In genomic region chr2:73174941-73175662, GRCh38 we compare ENCODE assay signal across 11 cellular contexts. TPM values are rescaled to one million over a fixed set of nuclear protein-coding genes. Genes with fewer than 3 reads are reported as not detected.
DNase-seq lines count a peak whose midpoint lies in the region; ATAC-seq, FAIRE-seq and TF ChIP-seq lines count a peak whose summit lies in the region.
"Had no signal": no experiment of that assay in that cellular context is flagged by ENCODE, and none has a peak within 500 bp of the region (broad histone marks: within the 10 kb centered on the region; RNA-seq: fewer than 3 reads in every experiment).

No MANE protein-coding gene starts in this region.

- peak overlapping the region; percentile 7 to 84 for H3K4me2 ChIP-seq in H1 (ENCODE audit: insufficient read depth in 1 of 2, low read depth in 2 of 2, low read length in 2 of 2)

- FAIRE-seq in H1 (lab: Jason Lieb, UNC), result no peak
- FAIRE-seq: GM19239 had no signal

- H4K20me1 ChIP-seq in H1 (replicated peaks in 1 of 2; ENCODE audit: control insufficient read depth in 1 of 2, insufficient read depth in 2 of 2, low read length in 2 of 2), result peaks cover 4 to 6% of the 10 kb centered on the region in 2 experiments

- no peak overlapping the region for H3K9ac ChIP-seq in H1 (replicated peaks in 1 of 4; ENCODE audit: extremely low read depth in 1 of 4, low read depth in 3 of 4, low read length in 3 of 4)

- peak overlapping the region; percentile 68 for H2AFZ ChIP-seq in H1 (ENCODE audit: low read length)

- H3K27ac ChIP-seq in right atrium auricular region (no peak overlapping the region), H1 (ENCODE audit: low read depth, low read length) (no peak overlapping the region)

- H2AK5ac ChIP-seq in H1 (ENCODE audit: low read depth, low read length), result no peak overlapping the region

- H3K4ac ChIP-seq in H1 (replicated peaks; ENCODE audit: insufficient read length, low read depth, low read length), result no peak overlapping the region

- H3K27me3 Mint-ChIP-seq in natural killer cell treated with Interleukin-12 subunit alpha and Interleukin-12 subunit beta and Interleukin-15 and Interleukin-18, amount 100 ng/mL, for 72 hours, result peaks cover 3 to 10% of the 10 kb centered on the region in 2 donors

- H3K9me3 Mint-ChIP-seq in natural killer cell treated with Interleukin-12 subunit alpha and Interleukin-12 subunit beta and Interleukin-15 and Interleukin-18, amount 100 ng/mL, for 72 hours, result no peaks in the 10 kb centered on the region
- H3K9me3 Mint-ChIP-seq: stimulated activated naive CD8-positive, alpha-beta T cell treated with anti-CD3 and anti-CD28 coated beads, Interleukin-15, Interleukin-2, amounts not matched to agents 100 ng/mL and 50 ng/mL, for 24 hours had no signal

- H3K4me3 ChIP-seq in right atrium auricular region (peak overlapping the region; percentile 49 to 67), H1 (ENCODE audit: extremely low read depth in 1 of 4, insufficient read depth in 2 of 4, low read depth in 3 of 4, low read length in 4 of 4) (peak overlapping the region; percentile 18 to 64 (median 49))

- H3K23me2 ChIP-seq in H1 (ENCODE audit: low read depth, low read length), result peaks cover 23% of the 10 kb centered on the region; the same call in 1 of the 2 replicates

- TF ChIP-seq POLR2A in H1 (IDR thresholded peaks at IDR 0.05; ENCODE audit: control extremely low read depth in 1 of 2, low read depth in 2 of 2, low read length in 2 of 2), result no peak

- H3K27ac Mint-ChIP-seq in natural killer cell treated with Interleukin-12 subunit alpha and Interleukin-12 subunit beta and Interleukin-15 and Interleukin-18, amount 100 ng/mL, for 72 hours, result peak overlapping the region; percentile 26 to 28
- H3K27ac Mint-ChIP-seq: stimulated activated naive CD8-positive, alpha-beta T cell treated with anti-CD3 and anti-CD28 coated beads, Interleukin-15, Interleukin-2, amounts not matched to agents 100 ng/mL and 50 ng/mL, for 24 hours had no signal

- no peak for TF ChIP-seq RAD21 in H1 (IDR thresholded peaks at IDR 0.05 in 1 of 2, conservative IDR thresholded peaks at IDR 0.05 in 1 of 2; ENCODE audit: low read depth in 2 of 2, low read length in 2 of 2)

- no peaks in the 10 kb centered on the region for H3K36me3 Mint-ChIP-seq in natural killer cell treated with Interleukin-12 subunit alpha and Interleukin-12 subunit beta and Interleukin-15 and Interleukin-18, amount 100 ng/mL, for 72 hours

- no peak overlapping the region for H3K23ac ChIP-seq in H1 (ENCODE audit: insufficient read length)

- ATAC-seq in Right ventricle myocardium superior (ENCODE audit: poor library complexity), result no peak
- no peak for ATAC-seq in natural killer cell treated with Interleukin-12 subunit alpha and Interleukin-12 subunit beta and Interleukin-15 and Interleukin-18, amount 100 ng/mL, for 72 hours
- ATAC-seq in HG03354 (IDR thresholded peaks at IDR 0.05; ENCODE audit: poor library complexity, severe bottlenecking, unreplicated experiment), result no peak
- ATAC-seq in HG02588 (IDR thresholded peaks at IDR 0.05; ENCODE audit: unreplicated experiment), result no peak

- H3K14ac ChIP-seq in H1 (ENCODE audit: insufficient read length), result no peak overlapping the region

- H3K9me3 ChIP-seq in right atrium auricular region (no peaks in the 10 kb centered on the region), H1 (ENCODE audit: insufficient read depth in 2 of 2, low read depth in 1 of 2, low read length in 1 of 2) (no peaks in the 10 kb centered on the region)

- H2BK15ac ChIP-seq in H1 (ENCODE audit: low read length), result 0 out of 2 replicates have a peak overlapping the region, but pooled peaks have one; percentile 40

- TF ChIP-seq EP300 in H1 (IDR thresholded peaks at IDR 0.05; ENCODE audit: borderline replicate concordance in 1 of 2, low read depth in 2 of 2, low read length in 2 of 2), result no peak

- H4K8ac ChIP-seq in H1 (ENCODE audit: extremely low read depth, insufficient read depth, low read length), result no peak overlapping the region; the same call in 1 of the 2 replicates

- peak overlapping the region; percentile 92; the same call in 1 of the 2 replicates for H2BK12ac ChIP-seq in H1 (ENCODE audit: low read depth, low read length)

- 0 out of 2 replicates have a peak overlapping the region, but pooled peaks have one; percentile 39 for H2BK5ac ChIP-seq in H1 (ENCODE audit: low read depth, low read length)

- WGBS in H1 (ENCODE audit: extremely low coverage in 1 of 2, insufficient coverage in 1 of 2, insufficient read length in 1 of 2, insufficient replicate concordance in 2 of 2, low coverage in 1 of 2, low lambda C conversion rate in 2 of 2, missing lambda C conversion rate in 1 of 2), 2 experiments, result 10% methylated on average over 24 of the region's 25 CpGs; no CpG with 5 or more reads in 1 of the 2 experiments

- H3K4me1 Mint-ChIP-seq in natural killer cell treated with Interleukin-12 subunit alpha and Interleukin-12 subunit beta and Interleukin-15 and Interleukin-18, amount 100 ng/mL, for 72 hours (ENCODE audit: low read depth in 2 of 2), result peaks cover 25 to 29% of the 10 kb centered on the region in 2 donors

- POLR2A ChIA-PET in H1 (lab: Charles Lee; ENCODE audit: partially characterized antibody), result interaction anchor here (0.6 to 1.5 kb wide), 5 partner anchors 18 to 159 kb away, joined by 3 to 6 read pairs (median 3); no protein-coding TSS in a partner anchor

- no peak overlapping the region for H4K5ac ChIP-seq in H1 (ENCODE audit: insufficient read length, low read depth, low read length)

- intact Hi-C loops in Right ventricle myocardium superior (cut with DNase I), result loop anchor here (5.0 kb wide), 2 partner anchors 103 to 283 kb away; partner anchors contain the start of gene SFXN5

- DNase-seq in right atrium auricular region (ENCODE audit: low spot score) (no peak), Right ventricle myocardium superior (no peak), H1 (ENCODE audit: low read depth in 1 of 2, low spot score in 2 of 2) (no peak)
- DNase-seq in natural killer cell treated with Interleukin-12 subunit alpha and Interleukin-12 subunit beta and Interleukin-15 and Interleukin-18, amount 100 ng/mL, for 72 hours (ENCODE audit: low spot score), result no peak
- DNase-seq in stimulated activated naive CD4-positive, alpha-beta T cell treated with Interleukin-2 at 50 U/mL for 16 hours (lab: John Stamatoyannopoulos, UW), result no peak
- DNase-seq in stimulated activated CD4-positive, alpha-beta T cell treated with anti-CD3 and anti-CD28 coated beads, Interleukin-12 subunit alpha, Interleukin-12 subunit beta, amount 100 ng/mL, for 4 hours, result no peak

- no peak overlapping the region for H2BK120ac ChIP-seq in H1 (replicated peaks; ENCODE audit: low read depth, low read length)

- H3K36me3 ChIP-seq in right atrium auricular region (no peaks in the 10 kb centered on the region), H1 (ENCODE audit: control insufficient read depth in 2 of 4, insufficient read depth in 4 of 4, low read length in 3 of 4) (no peaks in the 10 kb centered on the region)

- no peak overlapping the region; the same call in 1 of the 2 replicates for H2BK20ac ChIP-seq in H1 (ENCODE audit: low read length)

- no peak overlapping the region for H3K56ac ChIP-seq in H1 (replicated peaks; ENCODE audit: insufficient read length, low read depth, low read length)

- no peak overlapping the region; the same call in 1 of the 2 replicates for H3K18ac ChIP-seq in H1 (ENCODE audit: extremely low read depth, low read length)

- H3K27me3 ChIP-seq in right atrium auricular region (no peaks in the 10 kb centered on the region), H1 (replicated peaks in 1 of 4; ENCODE audit: control insufficient read depth in 3 of 4, extremely low read depth in 1 of 4, insufficient read depth in 3 of 4, low read length in 3 of 4) (peaks cover 22 to 54% (median 45%) of the 10 kb centered on the region in 4 experiments)

- TF ChIP-seq CTCF in right atrium auricular region (IDR thresholded peaks at IDR 0.05) (no peak), H1 (IDR thresholded peaks at IDR 0.05; ENCODE audit: control extremely low read depth in 1 of 3, insufficient read depth in 1 of 3, low read depth in 1 of 3, low read length in 3 of 3) (no peak)

- H3K79me2 ChIP-seq in H1 (ENCODE audit: control insufficient read depth in 1 of 2, insufficient read depth in 2 of 2, low read length in 2 of 2), result no peaks in the 10 kb centered on the region

- CTCF ChIA-PET in H1 (lab: Charles Lee; ENCODE audit: partially characterized antibody), result interaction anchor here (0.9 to 6.5 kb wide), 10 partner anchors 14 to 288 kb away, joined by 3 to 92 read pairs (median 6); partner anchors contain the start of genes SMYD5 and SPR

- no peak overlapping the region for H4K91ac ChIP-seq in H1 (replicated peaks; ENCODE audit: insufficient read length, low read length)

- H3K4me3 Mint-ChIP-seq in natural killer cell treated with Interleukin-12 subunit alpha and Interleukin-12 subunit beta and Interleukin-15 and Interleukin-18, amount 100 ng/mL, for 72 hours, result peak overlapping the region; percentile 90
- H3K4me3 Mint-ChIP-seq: stimulated activated naive CD8-positive, alpha-beta T cell treated with anti-CD3 and anti-CD28 coated beads, Interleukin-15, Interleukin-2, amounts not matched to agents 100 ng/mL and 50 ng/mL, for 24 hours had no signal

- H3K4me1 ChIP-seq in right atrium auricular region (peaks cover 0 to 29% of the 10 kb centered on the region in 2 donors), H1 (replicated peaks in 1 of 4; ENCODE audit: control insufficient read depth in 3 of 4, insufficient read depth in 4 of 4, low read length in 3 of 4) (peaks cover 2 to 23% (median 11%) of the 10 kb centered on the region in 4 experiments; a peak in 6 of 7 replicates)

- H3K79me1 ChIP-seq in H1 (ENCODE audit: low read depth, low read length), result no peaks in the 10 kb centered on the region

RNA-seq across cellular contexts. Expression of gene NOTO, which starts 27.3 kb away (rescaled TPM):
- total RNA-seq in right atrium auricular region (not detected), Right ventricle myocardium superior (not detected)
- total RNA-seq in H1 (2021; fragmentation: NEBNext Ultra II Directional; extraction: Animal tissue kit (Norgen Biotek cat#: 25700)), result 0.44 and 0.54 TPM in 2 replicates
- polyA plus RNA-seq in H1 (2011; rRNA removed), result 0.33 and 0.46 TPM in 2 replicates
- 0.30 TPM for polyA plus RNA-seq in H1 (2011; cell fraction: cytosol; rRNA removed)
- polyA plus RNA-seq in H1 (2011; cell fraction: nucleus; rRNA removed), result 0.78 TPM
- 0.23 to 0.35 TPM (median 0.31 TPM) in 4 replicates for polyA plus RNA-seq in H1 (2012, experiment 1 of 2)
- polyA plus RNA-seq in H1 (2012, experiment 2 of 2), result 0.30 TPM
- polyA plus RNA-seq in H1 (2013, experiment 1 of 2), result 0.12 TPM
- 0.18 TPM for polyA plus RNA-seq in H1 (2013, experiment 2 of 2)
- polyA minus RNA-seq in H1 (2011; rRNA and poly(A)+ RNA removed), result 0.13 and 0.44 TPM in 2 replicates
- polyA minus RNA-seq in H1 (2011; cell fraction: cytosol; rRNA and poly(A)+ RNA removed), result 0.51 TPM
- polyA minus RNA-seq in H1 (2011; cell fraction: nucleus; rRNA and poly(A)+ RNA removed), result 0.80 TPM
- total RNA-seq in natural killer cell treated with Interleukin-12 subunit alpha and Interleukin-12 subunit beta and Interleukin-15 and Interleukin-18, amount 100 ng/mL, for 72 hours, result not detected
- total RNA-seq: lung had no signal
- polyA plus RNA-seq: lung had no signal

RNA-seq across cellular contexts. Expression of gene SMYD5, which starts 38.9 kb away (rescaled TPM):
- total RNA-seq in right atrium auricular region (10 to 100 TPM; 11.4 to 12.5 TPM), Right ventricle myocardium superior (15.5 TPM)
- total RNA-seq in H1 (2021; fragmentation: NEBNext Ultra II Directional; extraction: Animal tissue kit (Norgen Biotek cat#: 25700)), result 56.7 and 61.5 TPM in 2 replicates
- polyA plus RNA-seq in H1 (2011; rRNA removed), result 35.2 and 43.3 TPM in 2 replicates
- 47.0 TPM for polyA plus RNA-seq in H1 (2011; cell fraction: cytosol; rRNA removed)
- 64.5 TPM for polyA plus RNA-seq in H1 (2011; cell fraction: nucleus; rRNA removed)
- polyA plus RNA-seq in H1 (2012, experiment 1 of 2), result 47.7 to 56.0 TPM (median 51.5 TPM) in 4 replicates
- polyA plus RNA-seq in H1 (2012, experiment 2 of 2), result 58.6 TPM
- 35.9 TPM for polyA plus RNA-seq in H1 (2013, experiment 1 of 2)
- polyA plus RNA-seq in H1 (2013, experiment 2 of 2), result 33.4 TPM
- 59.6 and 76.4 TPM in 2 replicates for polyA minus RNA-seq in H1 (2011; rRNA and poly(A)+ RNA removed)
- 26.2 TPM for polyA minus RNA-seq in H1 (2011; cell fraction: cytosol; rRNA and poly(A)+ RNA removed)
- 30.7 TPM for polyA minus RNA-seq in H1 (2011; cell fraction: nucleus; rRNA and poly(A)+ RNA removed)
- 10 to 100 TPM; 27.2 to 47.1 TPM for total RNA-seq in natural killer cell treated with Interleukin-12 subunit alpha and Interleukin-12 subunit beta and Interleukin-15 and Interleukin-18, amount 100 ng/mL, for 72 hours

RNA-seq across cellular contexts. Expression of gene PRADC1, which starts 57.9 kb away (rescaled TPM):
- total RNA-seq in right atrium auricular region, result 100 to 1,000 TPM in 1 of 2 donors, 10 to 100 TPM in 1; 49.5 to 124 TPM
- total RNA-seq in Right ventricle myocardium superior, result 91.6 TPM
- total RNA-seq in H1 (2021; fragmentation: NEBNext Ultra II Directional; extraction: Animal tissue kit (Norgen Biotek cat#: 25700)), result 7.5 and 8.9 TPM in 2 replicates
- polyA plus RNA-seq in H1 (2011; rRNA removed), result 13.1 and 13.3 TPM in 2 replicates
- 9.1 TPM for polyA plus RNA-seq in H1 (2011; cell fraction: cytosol; rRNA removed)
- polyA plus RNA-seq in H1 (2011; cell fraction: nucleus; rRNA removed), result 10.3 TPM
- 6.0 to 10.3 TPM (median 8.5 TPM) in 4 replicates for polyA plus RNA-seq in H1 (2012, experiment 1 of 2)
- 11.7 TPM for polyA plus RNA-seq in H1 (2012, experiment 2 of 2)
- polyA plus RNA-seq in H1 (2013, experiment 1 of 2), result 9.0 TPM
- polyA plus RNA-seq in H1 (2013, experiment 2 of 2), result 11.5 TPM
- 5.9 TPM in 2 replicates for polyA minus RNA-seq in H1 (2011; rRNA and poly(A)+ RNA removed)
- 4.0 TPM for polyA minus RNA-seq in H1 (2011; cell fraction: cytosol; rRNA and poly(A)+ RNA removed)
- polyA minus RNA-seq in H1 (2011; cell fraction: nucleus; rRNA and poly(A)+ RNA removed), result 3.7 TPM
- 10 to 100 TPM; 13.0 to 13.5 TPM for total RNA-seq in natural killer cell treated with Interleukin-12 subunit alpha and Interleukin-12 subunit beta and Interleukin-15 and Interleukin-18, amount 100 ng/mL, for 72 hours

RNA-seq across cellular contexts. Expression of gene CCT7, which starts 59.0 kb away (rescaled TPM):
- 100 to 1,000 TPM; 154 to 191 TPM for total RNA-seq in right atrium auricular region
- 194 TPM for total RNA-seq in Right ventricle myocardium superior
- total RNA-seq in H1 (2021; fragmentation: NEBNext Ultra II Directional; extraction: Animal tissue kit (Norgen Biotek cat#: 25700)), result 474 and 486 TPM in 2 replicates
- polyA plus RNA-seq in H1 (2011; rRNA removed), result 440 and 465 TPM in 2 replicates
- 483 TPM for polyA plus RNA-seq in H1 (2011; cell fraction: cytosol; rRNA removed)
- 363 TPM for polyA plus RNA-seq in H1 (2011; cell fraction: nucleus; rRNA removed)
- polyA plus RNA-seq in H1 (2012, experiment 1 of 2), result 514 to 726 TPM (median 597 TPM) in 4 replicates
- 623 TPM for polyA plus RNA-seq in H1 (2012, experiment 2 of 2)
- polyA plus RNA-seq in H1 (2013, experiment 1 of 2), result 488 TPM
- polyA plus RNA-seq in H1 (2013, experiment 2 of 2), result 468 TPM
- polyA minus RNA-seq in H1 (2011; rRNA and poly(A)+ RNA removed), result 487 and 491 TPM in 2 replicates
- polyA minus RNA-seq in H1 (2011; cell fraction: cytosol; rRNA and poly(A)+ RNA removed), result 206 TPM
- 137 TPM for polyA minus RNA-seq in H1 (2011; cell fraction: nucleus; rRNA and poly(A)+ RNA removed)
- total RNA-seq in natural killer cell treated with Interleukin-12 subunit alpha and Interleukin-12 subunit beta and Interleukin-15 and Interleukin-18, amount 100 ng/mL, for 72 hours, result 100 to 1,000 TPM; 417 to 436 TPM
